25 cellular contexts compared by ENCODE assay signal in the genomic region with DNA sequence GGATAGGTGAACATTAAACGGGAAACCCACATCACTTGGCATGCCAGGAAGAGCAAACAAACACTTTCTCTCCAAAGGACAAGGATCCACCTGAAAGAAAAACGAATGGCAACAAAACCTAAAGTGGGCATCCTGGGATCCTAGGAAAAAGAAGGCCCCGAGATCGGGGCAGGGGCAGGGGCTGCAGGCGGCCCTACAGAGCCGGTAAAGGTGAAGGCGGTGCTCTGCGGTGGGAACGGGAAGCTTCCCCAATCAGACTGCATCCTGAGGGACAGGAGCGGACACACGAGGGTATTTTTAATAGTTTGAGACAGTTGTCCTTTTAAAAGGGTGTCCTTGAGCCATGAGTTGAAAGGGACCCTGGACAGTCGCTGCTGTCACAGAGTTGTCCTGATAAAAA. TPM values are rescaled to one million over a fixed set of nuclear protein-coding genes. Genes with fewer than 3 reads are reported as not detected.
"Had no signal": no experiment of that assay in that cellular context is flagged by ENCODE, and none has a peak within 500 bp of the region (broad histone marks: within the 10 kb centered on the region; RNA-seq: fewer than 3 reads in every experiment).

No MANE protein-coding gene starts in this region.

- H3K27ac ChIP-seq: esophagus squamous epithelium, gastroesophageal sphincter, hepatocyte, ovary, right lobe of liver, tibial artery, upper lobe of left lung, uterus had no signal

- H3K36me3 Mint-ChIP-seq: natural killer cell; stimulated activated effector memory CD8-positive, alpha-beta T cell treated with anti-CD3 and anti-CD28 coated beads, Interleukin-12 subunit alpha, Interleukin-12 subunit beta, amount 100 ng/mL, for 72 hours had no signal

- DNase-seq: effector memory CD8-positive, alpha-beta T cell; esophagus squamous epithelium; foreskin fibroblast; islet precursor cell; mammary epithelial cell; natural killer cell; nucleus accumbens; ovary; right lobe of liver; stimulated activated CD4-positive, alpha-beta T cell treated with anti-CD3 and anti-CD28 coated beads, Interleukin-4, amount 100 ng/mL, for 1 hour; stimulated activated CD8-positive, alpha-beta memory T cell treated with anti-CD3 and anti-CD28 coated beads, Interleukin-4, amount 100 ng/mL, for 48 hours; stimulated activated naive CD8-positive, alpha-beta T cell treated with anti-CD3 and anti-CD28 coated beads, Interleukin-15, Interleukin-2, amounts not matched to agents 100 U/mL and 50 U/mL, for 24 hours; tibial artery; uterus had no signal

- H3K4me1 ChIP-seq: esophagus squamous epithelium, gastroesophageal sphincter, right lobe of liver, tibial artery, upper lobe of left lung, uterus had no signal

- H3K79me2 ChIP-seq: hepatocyte had no signal

- H3K9me3 ChIP-seq: ovary, right lobe of liver, uterus had no signal

- ATAC-seq: effector memory CD8-positive, alpha-beta T cell; gastroesophageal sphincter; left lobe of liver; natural killer cell; right lobe of liver; stimulated activated effector memory CD8-positive, alpha-beta T cell treated with anti-CD3 and anti-CD28 coated beads, Interleukin-12 subunit alpha, Interleukin-12 subunit beta, amount 100 ng/mL, for 72 hours; stimulated activated naive CD8-positive, alpha-beta T cell treated with anti-CD3 and anti-CD28 coated beads, Interleukin-15, Interleukin-2, amounts not matched to agents 100 U/mL and 50 U/mL, for 24 hours had no signal

- H3K4me3 ChIP-seq: esophagus squamous epithelium, gastroesophageal sphincter, hepatocyte, ovary, right lobe of liver, tibial artery, upper lobe of left lung, uterus had no signal

- H3K4me2 ChIP-seq: hepatocyte had no signal

- H3K36me3 ChIP-seq: esophagus squamous epithelium, gastroesophageal sphincter, ovary, right lobe of liver, tibial artery, upper lobe of left lung, uterus had no signal

- H3K4me3 Mint-ChIP-seq: dendritic cell treated with granulocyte-macrophage colony-stimulating factor and Interleukin-4, amounts not matched to agents 40 ng/mL and 50 ng/mL, for 4 days; effector memory CD8-positive, alpha-beta T cell; natural killer cell; neural crest cell; stimulated activated effector memory CD8-positive, alpha-beta T cell treated with anti-CD3 and anti-CD28 coated beads, Interleukin-12 subunit alpha, Interleukin-12 subunit beta, amount 100 ng/mL, for 72 hours had no signal

- FAIRE-seq: colon had no signal

- H3K4me1 Mint-ChIP-seq: natural killer cell; neural crest cell; stimulated activated effector memory CD8-positive, alpha-beta T cell treated with anti-CD3 and anti-CD28 coated beads, Interleukin-12 subunit alpha, Interleukin-12 subunit beta, amount 100 ng/mL, for 72 hours had no signal

- H3K27ac Mint-ChIP-seq: dendritic cell treated with granulocyte-macrophage colony-stimulating factor and Interleukin-4, amounts not matched to agents 40 ng/mL and 50 ng/mL, for 4 days; effector memory CD8-positive, alpha-beta T cell; natural killer cell; stimulated activated effector memory CD8-positive, alpha-beta T cell treated with anti-CD3 and anti-CD28 coated beads, Interleukin-12 subunit alpha, Interleukin-12 subunit beta, amount 100 ng/mL, for 72 hours had no signal

- H3K27me3 ChIP-seq: ovary, right lobe of liver, upper lobe of left lung, uterus had no signal

- H2AFZ ChIP-seq: hepatocyte had no signal

RNA-seq across cellular contexts. Expression of a gene that starts 24.9 kb away (rescaled TPM):
- total RNA-seq: lower leg skin, mammary epithelial cell, myocyte, natural killer cell, posterior vena cava, right lobe of liver, uterus had no signal
- polyA plus RNA-seq: hepatocyte, mammary epithelial cell, ovary had no signal
